In genomic region chr11:46537851-46538295, GRCh38 we compare ENCODE assay signal across 1 cellular context.
TF ChIP-seq lines count a peak whose summit lies in the region.

No MANE protein-coding gene starts in this region.

TF ChIP-seq in HepG2, 621 proteins besides CTCF, POLR2A, EP300 and RAD21 (continued from another document):
- TF ChIP-seq ARID5B (CRISPR knock-in tag; IDR thresholded peaks at IDR 0.05) = peak; percentile 17; the same call in 1 of the 2 replicates
- TF ChIP-seq XRCC5 (optimal IDR thresholded peaks at IDR 0.05; ENCODE audit: low read length) = peak; percentile 43
- TF ChIP-seq NFE2L2 (IDR thresholded peaks at IDR 0.05; ENCODE audit: low read length) = peak; percentile 35; the same call in 1 of the 2 replicates
- peak; percentile 89 for TF ChIP-seq SMC3 (IDR thresholded peaks at IDR 0.05; ENCODE audit: low read length)
- no peak for TF ChIP-seq ZNF382 (CRISPR knock-in tag; IDR thresholded peaks at IDR 0.05; ENCODE audit: borderline replicate concordance)
- peak; percentile 34; the same call in 1 of the 2 replicates for TF ChIP-seq GATAD2A (CRISPR knock-in tag; IDR thresholded peaks at IDR 0.05)
- peak; percentile 45; the same call in 1 of the 2 replicates for TF ChIP-seq SAP130 (CRISPR knock-in tag; IDR thresholded peaks at IDR 0.05; ENCODE audit: low read depth)
- TF ChIP-seq SP4 (CRISPR knock-in tag; IDR thresholded peaks at IDR 0.05) = no peak
- no peak for TF ChIP-seq MTF2 (CRISPR knock-in tag; IDR thresholded peaks at IDR 0.05; ENCODE audit: borderline replicate concordance)
- 0 out of 2 replicates have a peak, but pooled peaks have one; percentile 16 for TF ChIP-seq ELF3 (CRISPR knock-in tag; IDR thresholded peaks at IDR 0.05)
- TF ChIP-seq CEBPG (CRISPR knock-in tag; IDR thresholded peaks at IDR 0.05) = peak; percentile 68
- no peak for TF ChIP-seq SP2 (CRISPR knock-in tag; IDR thresholded peaks at IDR 0.05)
- TF ChIP-seq NFE2 (CRISPR knock-in tag; IDR thresholded peaks at IDR 0.05) = peak; percentile 27; the same call in 1 of the 2 replicates
- 0 out of 2 replicates have a peak, but pooled peaks have one; percentile 50 for TF ChIP-seq ZNF792 (CRISPR knock-in tag; IDR thresholded peaks at IDR 0.05)
- TF ChIP-seq YEATS2 (CRISPR knock-in tag; IDR thresholded peaks at IDR 0.05; ENCODE audit: borderline replicate concordance) = 0 out of 2 replicates have a peak, but pooled peaks have one; percentile 26
- TF ChIP-seq STAG1 (CRISPR knock-in tag; IDR thresholded peaks at IDR 0.05) = peak; percentile 89
- TF ChIP-seq FOSL2 (CRISPR knock-in tag; IDR thresholded peaks at IDR 0.05) = peak; percentile 35; the same call in 1 of the 2 replicates
- TF ChIP-seq ZNF3 (CRISPR knock-in tag; IDR thresholded peaks at IDR 0.05) = no peak
- no peak for TF ChIP-seq GATA4 (IDR thresholded peaks at IDR 0.05; ENCODE audit: borderline replicate concordance, low read depth)
- TF ChIP-seq USF2 (IDR thresholded peaks at IDR 0.05; ENCODE audit: low read depth, low read length) = no peak
- TF ChIP-seq USF2 (CRISPR knock-in tag; IDR thresholded peaks at IDR 0.05; ENCODE audit: borderline replicate concordance) = no peak
- no peak for TF ChIP-seq ZNF781 (CRISPR knock-in tag; IDR thresholded peaks at IDR 0.05; ENCODE audit: borderline replicate concordance, not compliant biosample characterization)
- no peak for TF ChIP-seq SALL1 (CRISPR knock-in tag; IDR thresholded peaks at IDR 0.05)
- no peak for TF ChIP-seq HOXA3 (CRISPR knock-in tag; IDR thresholded peaks at IDR 0.05)
- peak; percentile 47; the same call in 1 of the 2 replicates for TF ChIP-seq SSRP1 (CRISPR knock-in tag; IDR thresholded peaks at IDR 0.05)
- no peak for TF ChIP-seq PPARG (CRISPR knock-in tag; conservative IDR thresholded peaks at IDR 0.05)
- TF ChIP-seq GATAD1 (CRISPR knock-in tag; IDR thresholded peaks at IDR 0.05) = peak; percentile 60; the same call in 1 of the 2 replicates
- no peak for TF ChIP-seq ZGPAT (CRISPR knock-in tag; IDR thresholded peaks at IDR 0.05)
